ENCODE assay signal across 1 cellular context in genomic region chr1:45658171-45658570, GRCh38.
TF ChIP-seq lines count a peak whose summit lies in the region.

No MANE protein-coding gene starts in this region.

TF ChIP-seq in HepG2, 621 proteins besides CTCF, POLR2A, EP300 and RAD21 (continued from another document and continues in another):
- TF ChIP-seq IRF9 (CRISPR knock-in tag; IDR thresholded peaks at IDR 0.05; ENCODE audit: borderline replicate concordance) (no peak), ZNF142 (CRISPR knock-in tag; IDR thresholded peaks at IDR 0.05) (no peak), HOXA9 (CRISPR knock-in tag; IDR thresholded peaks at IDR 0.05; ENCODE audit: borderline replicate concordance) (no peak), ATF2 (CRISPR knock-in tag; IDR thresholded peaks at IDR 0.05) (no peak), HOMEZ (CRISPR knock-in tag; IDR thresholded peaks at IDR 0.05; ENCODE audit: low read depth) (peak; percentile 70), HINFP (CRISPR knock-in tag; IDR thresholded peaks at IDR 0.05; ENCODE audit: low read depth) (no peak), ZBTB40 (IDR thresholded peaks at IDR 0.05) (no peak), ZBTB40 (CRISPR knock-in tag; IDR thresholded peaks at IDR 0.05) (no peak), ZIK1 (CRISPR knock-in tag; IDR thresholded peaks at IDR 0.05; ENCODE audit: borderline replicate concordance, low read depth) (no peak), DNMT3B (CRISPR knock-in tag; conservative IDR thresholded peaks at IDR 0.05) (no peak), ZNF609 (CRISPR knock-in tag; IDR thresholded peaks at IDR 0.05; ENCODE audit: borderline replicate concordance) (peak; percentile 74; the same call in 1 of the 2 replicates), ZNF30 (CRISPR knock-in tag; IDR thresholded peaks at IDR 0.05) (no peak), TRAFD1 (CRISPR knock-in tag; IDR thresholded peaks at IDR 0.05; ENCODE audit: borderline replicate concordance) (no peak), NAIF1 (CRISPR knock-in tag; IDR thresholded peaks at IDR 0.05; ENCODE audit: borderline replicate concordance) (no peak), RORA (CRISPR knock-in tag; IDR thresholded peaks at IDR 0.05) (no peak)
